In genomic region chr11:61477734-61478148, GRCh38 we compare ENCODE assay signal across 8 cellular contexts. TPM values are rescaled to one million over a fixed set of nuclear protein-coding genes. Genes with fewer than 3 reads are reported as not detected.
DNase-seq lines count a peak whose midpoint lies in the region; ATAC-seq and TF ChIP-seq lines count a peak whose summit lies in the region.

No MANE protein-coding gene starts in this region.

- H3K4me3 ChIP-seq in AG04449 (ENCODE audit: low read depth, low read length) (no peak overlapping the region), liver (ENCODE audit: low read depth in 1 of 3, low read length in 3 of 3) (no peak overlapping the region)

- no peak overlapping the region for H3K9ac ChIP-seq in liver (ENCODE audit: low read depth in 1 of 2, low read length in 2 of 2)

- peak; percentile 85 to 87 for TF ChIP-seq RAD21 in liver (IDR thresholded peaks at IDR 0.05)

- H3K27me3 ChIP-seq in liver (ENCODE audit: control insufficient read depth in 4 of 4, insufficient read depth in 4 of 4, low read length in 3 of 4): no peaks in the 10 kb centered on the region

- in situ Hi-C loops in T47D (cut with HindIII; ENCODE audit: low pct_unique_long_range_greater_than_20kb, low sequenced_read_pairs): no loop called here

- TF ChIP-seq CTCF in AG04449 (IDR thresholded peaks at IDR 0.05; ENCODE audit: insufficient read depth, low read length, missing control alignments) (peak; percentile 89), liver (IDR thresholded peaks at IDR 0.05; ENCODE audit: low read depth, low read length, missing input control) (peak; percentile 79)

- H3K27ac ChIP-seq in liver (ENCODE audit: low read depth in 1 of 2, low read length in 2 of 2): no peak overlapping the region

- no peak for ATAC-seq in GM21390 (IDR thresholded peaks at IDR 0.05; ENCODE audit: unreplicated experiment)
- ATAC-seq in HG02884 (IDR thresholded peaks at IDR 0.05; ENCODE audit: unreplicated experiment): no peak

- 3% methylated on average over 18 of the region's 18 CpGs for WGBS in liver

- H3K36me3 ChIP-seq in liver (ENCODE audit: control insufficient read depth in 4 of 4, insufficient read depth in 3 of 4, low read depth in 1 of 4, low read length in 3 of 4): no peaks in the 10 kb centered on the region

- POLR2A ChIA-PET in AG04449 (lab: Yijun Ruan, JAX): no interaction called here

- H3K4me1 ChIP-seq in liver (ENCODE audit: control insufficient read depth in 4 of 4, insufficient read depth in 4 of 4, low read length in 3 of 4): peaks cover 3 to 17% (median 11%) of the 10 kb centered on the region in 4 donors

- no peak for DNase-seq in AG04449 (ENCODE audit: low read depth, low spot score)
- peak; percentile 60 for DNase-seq in GM19238 (ENCODE audit: insufficient read length, low spot score)
- peak; percentile 36 for DNase-seq in UCSD-AML1 (lab: John Stamatoyannopoulos, UW; ENCODE audit: unreplicated experiment)
- peak; percentile 45 to 55 for DNase-seq in T47D (ENCODE audit: low read depth in 1 of 2, low spot score in 1 of 2)
- DNase-seq in stimulated activated CD8-positive, alpha-beta memory T cell treated with anti-CD3 and anti-CD28 coated beads, Interleukin-15, amount 100 ng/mL, for 24 hours (ENCODE audit: low read depth): peak; percentile 35

- CTCF ChIA-PET in AG04449 (lab: Yijun Ruan, JAX): interaction anchor here (0.6 to 13.6 kb wide), 35 partner anchors 11 to 256 kb away, joined by 3 to 220 read pairs (median 6); partner anchors contain the start of genes CPSF7, LRRC10B and SDHAF2

- no peaks in the 10 kb centered on the region for H3K9me3 ChIP-seq in liver (ENCODE audit: control insufficient read depth in 4 of 4, low read length in 3 of 4)

TF ChIP-seq in liver, 16 proteins besides CTCF, POLR2A, EP300 and RAD21:
- TF ChIP-seq HNF4A (conservative IDR thresholded peaks at IDR 0.05) (peak in 1 of 2 donors; percentile 2), HNF4G (IDR thresholded peaks at IDR 0.05) (no peak), ZBTB33 (IDR thresholded peaks at IDR 0.05) (no peak)
TF ChIP-seq in liver: peak in this region for 1.

RNA-seq across cellular contexts. Expression of gene LRRC10B, which starts 30.8 kb away (rescaled TPM):
- total RNA-seq in liver: under 1 TPM in 1 of 2 donors, not detected in 1; 0.08 TPM
- under 1 TPM in 1 of 2 donors, not detected in 1; 0.03 TPM for polyA plus RNA-seq in liver

RNA-seq across cellular contexts. Expression of gene SDHAF2, which starts 47.8 kb away (rescaled TPM):
- total RNA-seq in liver: 10 to 100 TPM; 25.5 to 32.2 TPM
- 10 to 100 TPM; 28.1 to 46.9 TPM for polyA plus RNA-seq in liver

RNA-seq across cellular contexts. Expression of gene CPSF7, which starts 48.0 kb away (rescaled TPM):
- 10 to 100 TPM; 21.0 to 23.3 TPM for total RNA-seq in liver
- 10 to 100 TPM; 12.5 to 23.7 TPM for polyA plus RNA-seq in liver
